ENCODE assay signal across 9 cellular contexts in genomic region chr7:151632750-151633515, GRCh38.
A peak's percentile ranks its signal among the peaks of the same experiment; 100 is the strongest.
DNase-seq lines count a peak whose midpoint lies in the region; ATAC-seq, FAIRE-seq and TF ChIP-seq lines count a peak whose summit lies in the region.
"Had no signal": no experiment of that assay in that cellular context is flagged by ENCODE, and none has a peak within 500 bp of the region (broad histone marks: within the 10 kb centered on the region; RNA-seq: fewer than 3 reads in every experiment).

No MANE protein-coding gene starts in this region.

- H3K4me2 ChIP-seq in SK-N-SH: no peak overlapping the region

- H3K27ac ChIP-seq in SK-N-SH (ENCODE audit: low read depth in 2 of 2, low read length in 1 of 2): no peak overlapping the region; a peak in 1 of 4 replicates
- H3K27ac ChIP-seq in ascending aorta: peak overlapping the region; percentile 81 to 94
- peak overlapping the region; percentile 87 to 97 for H3K27ac ChIP-seq in small intestine (ENCODE audit: low read depth in 1 of 2, low read length in 1 of 2)

- H3K79me2 ChIP-seq in SK-N-SH (ENCODE audit: insufficient read depth): peaks cover 31% of the 10 kb centered on the region

- H2AFZ ChIP-seq in SK-N-SH (ENCODE audit: low read depth): peak overlapping the region; percentile 25; the same call in 1 of the 2 replicates

- no peak for ATAC-seq in SK-N-SH treated with all-trans-retinoic acid at 6 μM for 48 hours
- ATAC-seq in HG03095 (IDR thresholded peaks at IDR 0.05; ENCODE audit: unreplicated experiment): peak; percentile 64

- H3F3A ChIP-seq in SK-N-SH (replicated peaks; ENCODE audit: insufficient read depth): peaks cover 34% of the 10 kb centered on the region

- 86% methylated on average over 28 of the region's 28 CpGs for WGBS in SK-N-SH (ENCODE audit: low lambda C conversion rate)
- 6 to 12% (median 7%) methylated on average over 28 of the region's 28 CpGs for WGBS in small intestine, 3 donors

- no peak for TF ChIP-seq EP300 in SK-N-SH (IDR thresholded peaks at IDR 0.05; ENCODE audit: borderline replicate concordance in 1 of 2, low read depth in 1 of 2, low read length in 1 of 2)

- POLR2A ChIA-PET in SK-N-SH (lab: Yijun Ruan, JAX): no interaction called here

- intact Hi-C loops in ascending aorta (cut with DNase I): loop anchor here (1.0 to 5.0 kb wide), 4 partner anchors 54 to 266 kb away; no protein-coding TSS in a partner anchor

- FAIRE-seq in small intestine (lab: Jason Lieb, UNC): no peak
- FAIRE-seq: G401.6 had no signal

- DNase-seq in SK-N-SH: no peak
- DNase-seq in T follicular helper cell (ENCODE audit: low read depth): peak; percentile 37
- peak in 1 of 2 donors; percentile 80 for DNase-seq in ascending aorta (ENCODE audit: low spot score in 2 of 2)
- peak; percentile 70 for DNase-seq in small intestine
- no peak for DNase-seq in DMS 273 (lab: John Stamatoyannopoulos, UW; ENCODE audit: unreplicated experiment)

- H3K4me1 ChIP-seq in SK-N-SH (ENCODE audit: control insufficient read depth in 1 of 2, insufficient read depth in 2 of 2, low read depth in 1 of 2, low read length in 1 of 2) (peaks cover 4 to 15% of the 10 kb centered on the region in 2 experiments; a peak in 2 of 4 replicates), ascending aorta (peaks cover 14 to 31% of the 10 kb centered on the region in 2 donors), small intestine (ENCODE audit: control insufficient read depth in 2 of 2, insufficient read depth in 1 of 2, low read depth in 1 of 2, low read length in 1 of 2) (no peaks in the 10 kb centered on the region)

- CTCF ChIA-PET in SK-N-SH (lab: Yijun Ruan, JAX): interaction anchor here (1.0 to 16.8 kb wide), 32 partner anchors 9 to 1229 kb away, joined by 3 to 203 read pairs (median 6); no protein-coding TSS in a partner anchor

- H3K4me3 ChIP-seq in SK-N-SH (ENCODE audit: low read depth in 2 of 2, low read length in 1 of 2) (peak overlapping the region; percentile 10 to 83; a peak in 2 of 4 replicates), ascending aorta (peak overlapping the region; percentile 84 to 91), iPS-11a (ENCODE audit: low read depth, low read length) (peak overlapping the region; percentile 40), small intestine (ENCODE audit: low read depth in 1 of 2, low read length in 2 of 2) (peak overlapping the region; percentile 51 to 97)

- H3K27me3 ChIP-seq in SK-N-SH (ENCODE audit: insufficient read depth) (no peaks in the 10 kb centered on the region), ascending aorta (no peaks in the 10 kb centered on the region), small intestine (ENCODE audit: control insufficient read depth in 2 of 2, insufficient read depth in 2 of 2, low read length in 2 of 2) (no peaks in the 10 kb centered on the region)

- TF ChIP-seq RAD21 in SK-N-SH (IDR thresholded peaks at IDR 0.05; ENCODE audit: low read length): no peak

- H3K36me3 ChIP-seq in SK-N-SH (replicated peaks in 1 of 2; ENCODE audit: control insufficient read depth in 1 of 2, insufficient read depth in 2 of 2, low read length in 1 of 2): peaks cover 0 to 1% of the 10 kb centered on the region in 2 experiments
- no peaks in the 10 kb centered on the region for H3K36me3 ChIP-seq in ascending aorta
- peaks cover 0 to 2% of the 10 kb centered on the region in 2 donors for H3K36me3 ChIP-seq in small intestine (ENCODE audit: control insufficient read depth in 2 of 2, insufficient read depth in 2 of 2, low read length in 2 of 2)

- H3K9me3 ChIP-seq in SK-N-SH (no peaks in the 10 kb centered on the region), ascending aorta (no peaks in the 10 kb centered on the region), small intestine (ENCODE audit: control insufficient read depth, low read depth) (no peaks in the 10 kb centered on the region)

- no peaks in the 10 kb centered on the region for H4K20me1 ChIP-seq in SK-N-SH (ENCODE audit: insufficient read depth)

- H3K9me2 ChIP-seq in SK-N-SH: no peaks in the 10 kb centered on the region

- TF ChIP-seq CTCF in SK-N-SH (IDR thresholded peaks at IDR 0.05) (no peak), ascending aorta (IDR thresholded peaks at IDR 0.05) (no peak)

- no peak overlapping the region for H3K9ac ChIP-seq in SK-N-SH

TF ChIP-seq in SK-N-SH, 30 proteins besides CTCF, POLR2A, EP300 and RAD21 (continues in another document):
- TF ChIP-seq, protein P1, sequence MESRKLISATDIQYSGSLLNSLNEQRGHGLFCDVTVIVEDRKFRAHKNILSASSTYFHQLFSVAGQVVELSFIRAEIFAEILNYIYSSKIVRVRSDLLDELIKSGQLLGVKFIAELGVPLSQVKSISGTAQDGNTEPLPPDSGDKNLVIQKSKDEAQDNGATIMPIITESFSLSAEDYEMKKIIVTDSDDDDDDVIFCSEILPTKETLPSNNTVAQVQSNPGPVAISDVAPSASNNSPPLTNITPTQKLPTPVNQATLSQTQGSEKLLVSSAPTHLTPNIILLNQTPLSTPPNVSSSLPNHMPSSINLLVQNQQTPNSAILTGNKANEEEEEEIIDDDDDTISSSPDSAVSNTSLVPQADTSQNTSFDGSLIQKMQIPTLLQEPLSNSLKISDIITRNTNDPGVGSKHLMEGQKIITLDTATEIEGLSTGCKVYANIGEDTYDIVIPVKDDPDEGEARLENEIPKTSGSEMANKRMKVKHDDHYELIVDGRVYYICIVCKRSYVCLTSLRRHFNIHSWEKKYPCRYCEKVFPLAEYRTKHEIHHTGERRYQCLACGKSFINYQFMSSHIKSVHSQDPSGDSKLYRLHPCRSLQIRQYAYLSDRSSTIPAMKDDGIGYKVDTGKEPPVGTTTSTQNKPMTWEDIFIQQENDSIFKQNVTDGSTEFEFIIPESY (IDR thresholded peaks at IDR 0.05; ENCODE audit: borderline replicate concordance, low read depth): no peak
- TF ChIP-seq MXI1 (IDR thresholded peaks at IDR 0.05; ENCODE audit: low read depth, low read length) (no peak), JUND (IDR thresholded peaks at IDR 0.05) (no peak), GABPA (IDR thresholded peaks at IDR 0.05; ENCODE audit: low read depth) (no peak), TAF1 (IDR thresholded peaks at IDR 0.05; ENCODE audit: borderline replicate concordance, low read depth, low read length) (no peak), RFX5 (IDR thresholded peaks at IDR 0.05; ENCODE audit: low read length) (no peak)
- TF ChIP-seq, protein P2, sequence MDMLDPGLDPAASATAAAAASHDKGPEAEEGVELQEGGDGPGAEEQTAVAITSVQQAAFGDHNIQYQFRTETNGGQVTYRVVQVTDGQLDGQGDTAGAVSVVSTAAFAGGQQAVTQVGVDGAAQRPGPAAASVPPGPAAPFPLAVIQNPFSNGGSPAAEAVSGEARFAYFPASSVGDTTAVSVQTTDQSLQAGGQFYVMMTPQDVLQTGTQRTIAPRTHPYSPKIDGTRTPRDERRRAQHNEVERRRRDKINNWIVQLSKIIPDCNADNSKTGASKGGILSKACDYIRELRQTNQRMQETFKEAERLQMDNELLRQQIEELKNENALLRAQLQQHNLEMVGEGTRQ (IDR thresholded peaks at IDR 0.05; ENCODE audit: borderline replicate concordance, low read depth, low read length): no peak
- TF ChIP-seq, protein P3, sequence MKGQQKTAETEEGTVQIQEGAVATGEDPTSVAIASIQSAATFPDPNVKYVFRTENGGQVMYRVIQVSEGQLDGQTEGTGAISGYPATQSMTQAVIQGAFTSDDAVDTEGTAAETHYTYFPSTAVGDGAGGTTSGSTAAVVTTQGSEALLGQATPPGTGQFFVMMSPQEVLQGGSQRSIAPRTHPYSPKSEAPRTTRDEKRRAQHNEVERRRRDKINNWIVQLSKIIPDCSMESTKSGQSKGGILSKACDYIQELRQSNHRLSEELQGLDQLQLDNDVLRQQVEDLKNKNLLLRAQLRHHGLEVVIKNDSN (IDR thresholded peaks at IDR 0.05; ENCODE audit: borderline replicate concordance, low read depth): no peak

TF ChIP-seq in SK-N-SH treated with all-trans-retinoic acid at 6 μM for 48 hours, 23 proteins besides CTCF, POLR2A, EP300 and RAD21 (continues in another document):
- TF ChIP-seq ESRRG (CRISPR knock-in tag; IDR thresholded peaks at IDR 0.05) (no peak), RARB (CRISPR knock-in tag; IDR thresholded peaks at IDR 0.05) (no peak), OSR1 (CRISPR knock-in tag; IDR thresholded peaks at IDR 0.05) (no peak), CSDC2 (CRISPR knock-in tag; IDR thresholded peaks at IDR 0.05) (no peak), GLIS3 (CRISPR knock-in tag; IDR thresholded peaks at IDR 0.05) (no peak), SNAI2 (CRISPR knock-in tag; IDR thresholded peaks at IDR 0.05) (no peak), ISL1 (CRISPR knock-in tag; IDR thresholded peaks at IDR 0.05) (no peak), ZNF8 (CRISPR knock-in tag; IDR thresholded peaks at IDR 0.05) (no peak), TCF4 (CRISPR knock-in tag; IDR thresholded peaks at IDR 0.05; ENCODE audit: borderline replicate concordance) (no peak), PPARA (CRISPR knock-in tag; IDR thresholded peaks at IDR 0.05; ENCODE audit: borderline replicate concordance) (no peak), ZNF70 (CRISPR knock-in tag; IDR thresholded peaks at IDR 0.05) (no peak), ZNF565 (CRISPR knock-in tag; conservative IDR thresholded peaks at IDR 0.05; ENCODE audit: low read depth) (no peak), PATZ1 (CRISPR knock-in tag; IDR thresholded peaks at IDR 0.05; ENCODE audit: borderline replicate concordance) (no peak), ZFP3 (CRISPR knock-in tag; IDR thresholded peaks at IDR 0.05) (no peak)

Comparison
In these comparisons a context has a peak if more than half of its experiments do, and no peak if none do; other contexts are left out.
1. DNase-seq: peak in T follicular helper cell (single experiment) and small intestine (single experiment); none in SK-N-SH (single experiment) and DMS 273 (single experiment).
2. H3K27ac ChIP-seq: peak in ascending aorta (2 of 2) and small intestine (2 of 2); none in SK-N-SH (0 of 2).
3. Peak in every context shown above with its lines, with median percentiles within 50 percentile points of each other: H3K4me3 ChIP-seq.